27 cellular contexts compared by ENCODE assay signal in genomic region chr4:24273148-24273547, GRCh38.
"Had no signal": no experiment of that assay in that cellular context is flagged by ENCODE, and none has a peak within 500 bp of the region (broad histone marks: within the 10 kb centered on the region; RNA-seq: fewer than 3 reads in every experiment).

No MANE protein-coding gene starts in this region.

- H3K36me3 ChIP-seq: colonic mucosa, heart right ventricle, left ventricle myocardium inferior, ovary, transverse colon had no signal

- H3K27ac ChIP-seq: colonic mucosa, heart right ventricle, left ventricle myocardium inferior, ovary, skin epidermis, testis, transverse colon had no signal

- H3K9me3 ChIP-seq: colonic mucosa, heart right ventricle, left ventricle myocardium inferior, ovary, testis, transverse colon had no signal

- H3K36me3 Mint-ChIP-seq: activated CD8-positive, alpha-beta memory T cell treated with anti-CD3 and anti-CD28 coated beads, Interleukin-2, amount 10 ng/mL, durations not matched to agents 7 days and 5 days; activated naive CD4-positive, alpha-beta T cell treated with anti-CD3 and anti-CD28 coated beads, Interleukin-2, amount 50 U/mL, for 24 hours; T-cell had no signal

- H3K27ac Mint-ChIP-seq: activated B cell treated with CpG ODN at 0.5 μM for 24 hours; activated CD4-positive, alpha-beta T cell treated with anti-CD3 and anti-CD28 coated beads for 36 hours; activated CD8-positive, alpha-beta memory T cell treated with anti-CD3 and anti-CD28 coated beads, Interleukin-2, amount 10 ng/mL, durations not matched to agents 7 days and 5 days; activated CD8-positive, alpha-beta T cell treated with anti-CD3 and anti-CD28 coated beads, Interleukin-2, amount 10 ng/mL, durations not matched to agents 7 days and 5 days; activated naive CD4-positive, alpha-beta T cell treated with anti-CD3 and anti-CD28 coated beads, Interleukin-2, amount 50 U/mL, for 24 hours; activated naive CD8-positive, alpha-beta T cell treated with anti-CD3 and anti-CD28 coated beads, Interleukin-2, amount 50 U/mL, for 24 hours; activated T-helper 2 cell treated with anti-CD3 and anti-CD28 coated beads, Interferon-gamma antibody, Interleukin-2, Interleukin-4, amounts not matched to agents 10 μg/mL and 5 μg/mL and 100 μg/mL, durations not matched to agents 14 hours and 24 hours and 36 hours; nephron; progenitor cell of endocrine pancreas; T-cell; T-helper 2 cell treated with Interferon-gamma antibody and Interleukin-4, amounts not matched to agents 5 μg/mL and 100 μg/mL, for 36 hours had no signal

- H3K9me3 Mint-ChIP-seq: activated B cell treated with CpG ODN at 0.5 μM for 24 hours; activated naive CD4-positive, alpha-beta T cell treated with anti-CD3 and anti-CD28 coated beads, Interleukin-2, amount 50 U/mL, for 24 hours; activated naive CD8-positive, alpha-beta T cell treated with anti-CD3 and anti-CD28 coated beads, Interleukin-2, amount 50 U/mL, for 24 hours; activated T-helper 2 cell treated with anti-CD3 and anti-CD28 coated beads, Interferon-gamma antibody, Interleukin-2, Interleukin-4, amounts not matched to agents 10 μg/mL and 5 μg/mL and 100 μg/mL, durations not matched to agents 14 hours and 24 hours and 36 hours; nephron; T-helper 2 cell treated with Interferon-gamma antibody and Interleukin-4, amounts not matched to agents 5 μg/mL and 100 μg/mL, for 36 hours had no signal

- H3K4me1 Mint-ChIP-seq: activated B cell treated with CpG ODN at 0.5 μM for 24 hours; activated CD4-positive, alpha-beta T cell treated with anti-CD3 and anti-CD28 coated beads for 36 hours; activated CD8-positive, alpha-beta memory T cell treated with anti-CD3 and anti-CD28 coated beads, Interleukin-2, amount 10 ng/mL, durations not matched to agents 7 days and 5 days; activated naive CD4-positive, alpha-beta T cell treated with anti-CD3 and anti-CD28 coated beads, Interleukin-2, amount 50 U/mL, for 24 hours; activated naive CD8-positive, alpha-beta T cell treated with anti-CD3 and anti-CD28 coated beads, Interleukin-2, amount 50 U/mL, for 24 hours; nephron; T-cell had no signal

- DNase-seq: activated B cell treated with CpG ODN at 0.5 μM for 24 hours; activated CD4-positive, alpha-beta T cell treated with anti-CD3 and anti-CD28 coated beads for 36 hours; activated CD8-positive, alpha-beta memory T cell treated with anti-CD3 and anti-CD28 coated beads, Interleukin-2, amount 10 ng/mL, durations not matched to agents 7 days and 5 days; activated CD8-positive, alpha-beta T cell treated with anti-CD3 and anti-CD28 coated beads, Interleukin-2, amount 10 ng/mL, durations not matched to agents 7 days and 5 days; activated naive CD8-positive, alpha-beta T cell treated with anti-CD3 and anti-CD28 coated beads, Interleukin-2, amount 50 U/mL, for 24 hours; activated T-cell treated with anti-CD3 and anti-CD28 coated beads, Interleukin-2, amount 50 U/mL, for 48 hours; colonic mucosa; effector CD8-positive, alpha-beta T cell; erythroblast; foreskin fibroblast; heart right ventricle; left ventricle myocardium inferior; ovary; stimulated activated CD4-positive, alpha-beta T cell treated with anti-CD3 and anti-CD28 coated beads, Interleukin-12 subunit alpha, Interleukin-12 subunit beta, amount 100 ng/mL, for 4 hours; stimulated activated CD4-positive, alpha-beta T cell treated with anti-CD3 and anti-CD28 coated beads, Interleukin-4, amount 100 ng/mL, for 1 hour; stimulated activated naive CD8-positive, alpha-beta T cell treated with anti-CD3 and anti-CD28 coated beads, Interleukin-15, Interleukin-2, amounts not matched to agents 100 U/mL and 50 U/mL, for 24 hours; T-cell; testis; transverse colon had no signal

- H3K27me3 ChIP-seq: colonic mucosa, heart right ventricle, ovary, testis, transverse colon had no signal

- H3K4me1 ChIP-seq: colonic mucosa, heart right ventricle, left ventricle myocardium inferior, testis, transverse colon had no signal

- ATAC-seq: activated CD4-positive, alpha-beta T cell treated with anti-CD3 and anti-CD28 coated beads for 36 hours; activated CD8-positive, alpha-beta memory T cell treated with anti-CD3 and anti-CD28 coated beads, Interleukin-2, amount 10 ng/mL, durations not matched to agents 7 days and 5 days; activated CD8-positive, alpha-beta T cell treated with anti-CD3 and anti-CD28 coated beads, Interleukin-2, amount 10 ng/mL, durations not matched to agents 7 days and 5 days; activated naive CD8-positive, alpha-beta T cell treated with anti-CD3 and anti-CD28 coated beads, Interleukin-2, amount 50 U/mL, for 24 hours; heart right ventricle; sciatic nerve; stimulated activated naive CD8-positive, alpha-beta T cell treated with anti-CD3 and anti-CD28 coated beads, Interleukin-15, Interleukin-2, amounts not matched to agents 100 U/mL and 50 U/mL, for 24 hours; T-cell had no signal

- H3K4me3 Mint-ChIP-seq: activated B cell treated with CpG ODN at 0.5 μM for 24 hours; activated CD4-positive, alpha-beta T cell treated with anti-CD3 and anti-CD28 coated beads for 36 hours; activated CD8-positive, alpha-beta memory T cell treated with anti-CD3 and anti-CD28 coated beads, Interleukin-2, amount 10 ng/mL, durations not matched to agents 7 days and 5 days; activated CD8-positive, alpha-beta T cell treated with anti-CD3 and anti-CD28 coated beads, Interleukin-2, amount 10 ng/mL, durations not matched to agents 7 days and 5 days; activated naive CD4-positive, alpha-beta T cell treated with anti-CD3 and anti-CD28 coated beads, Interleukin-2, amount 50 U/mL, for 24 hours; activated naive CD8-positive, alpha-beta T cell treated with anti-CD3 and anti-CD28 coated beads, Interleukin-2, amount 50 U/mL, for 24 hours; nephron; T-cell; T-helper 2 cell treated with Interferon-gamma antibody and Interleukin-4, amounts not matched to agents 5 μg/mL and 100 μg/mL, for 36 hours had no signal

- H3K27me3 Mint-ChIP-seq: activated B cell treated with CpG ODN at 0.5 μM for 24 hours; activated CD8-positive, alpha-beta memory T cell treated with anti-CD3 and anti-CD28 coated beads, Interleukin-2, amount 10 ng/mL, durations not matched to agents 7 days and 5 days; progenitor cell of endocrine pancreas had no signal

- H3K4me3 ChIP-seq: colonic mucosa, heart right ventricle, left ventricle myocardium inferior, lung, ovary, skin epidermis, testis, transverse colon had no signal
